ENCODE assay signal across 1 cellular context in the genomic region with DNA sequence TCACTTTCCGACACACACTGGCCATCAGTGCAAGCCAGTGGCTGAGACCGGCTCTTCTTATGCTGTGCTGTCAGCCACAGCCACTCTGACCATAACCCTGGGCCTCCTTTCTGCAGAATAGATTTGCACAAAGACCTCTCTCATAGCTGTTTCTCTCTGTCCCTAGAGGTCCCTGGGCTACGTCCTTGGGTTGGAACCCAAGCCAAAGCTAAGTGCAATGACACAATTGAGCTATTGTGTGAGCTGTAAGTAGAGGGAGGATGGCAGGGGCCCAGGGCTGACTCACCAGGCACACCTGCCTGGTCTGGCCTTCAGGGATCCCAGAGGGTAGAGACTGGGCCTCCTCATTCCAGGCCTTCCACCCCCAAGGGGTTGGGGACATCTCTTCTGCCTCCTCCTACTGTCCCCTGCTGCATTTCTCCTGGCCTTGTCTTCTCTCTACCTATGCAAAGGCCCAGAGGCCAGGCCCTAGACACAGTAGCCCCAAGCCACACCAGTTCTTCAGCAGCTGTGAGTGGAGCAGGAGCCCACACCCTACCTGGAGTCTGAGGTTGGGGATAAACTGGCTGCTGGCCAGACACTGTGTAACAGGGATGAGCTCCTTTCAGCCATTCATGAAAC.
TF ChIP-seq lines count a peak whose summit lies in the region.

No MANE protein-coding gene starts in this region.

TF ChIP-seq in HepG2, 621 proteins besides CTCF, POLR2A, EP300 and RAD21 (continued from another document and continues in another):
- TF ChIP-seq, protein P1, sequence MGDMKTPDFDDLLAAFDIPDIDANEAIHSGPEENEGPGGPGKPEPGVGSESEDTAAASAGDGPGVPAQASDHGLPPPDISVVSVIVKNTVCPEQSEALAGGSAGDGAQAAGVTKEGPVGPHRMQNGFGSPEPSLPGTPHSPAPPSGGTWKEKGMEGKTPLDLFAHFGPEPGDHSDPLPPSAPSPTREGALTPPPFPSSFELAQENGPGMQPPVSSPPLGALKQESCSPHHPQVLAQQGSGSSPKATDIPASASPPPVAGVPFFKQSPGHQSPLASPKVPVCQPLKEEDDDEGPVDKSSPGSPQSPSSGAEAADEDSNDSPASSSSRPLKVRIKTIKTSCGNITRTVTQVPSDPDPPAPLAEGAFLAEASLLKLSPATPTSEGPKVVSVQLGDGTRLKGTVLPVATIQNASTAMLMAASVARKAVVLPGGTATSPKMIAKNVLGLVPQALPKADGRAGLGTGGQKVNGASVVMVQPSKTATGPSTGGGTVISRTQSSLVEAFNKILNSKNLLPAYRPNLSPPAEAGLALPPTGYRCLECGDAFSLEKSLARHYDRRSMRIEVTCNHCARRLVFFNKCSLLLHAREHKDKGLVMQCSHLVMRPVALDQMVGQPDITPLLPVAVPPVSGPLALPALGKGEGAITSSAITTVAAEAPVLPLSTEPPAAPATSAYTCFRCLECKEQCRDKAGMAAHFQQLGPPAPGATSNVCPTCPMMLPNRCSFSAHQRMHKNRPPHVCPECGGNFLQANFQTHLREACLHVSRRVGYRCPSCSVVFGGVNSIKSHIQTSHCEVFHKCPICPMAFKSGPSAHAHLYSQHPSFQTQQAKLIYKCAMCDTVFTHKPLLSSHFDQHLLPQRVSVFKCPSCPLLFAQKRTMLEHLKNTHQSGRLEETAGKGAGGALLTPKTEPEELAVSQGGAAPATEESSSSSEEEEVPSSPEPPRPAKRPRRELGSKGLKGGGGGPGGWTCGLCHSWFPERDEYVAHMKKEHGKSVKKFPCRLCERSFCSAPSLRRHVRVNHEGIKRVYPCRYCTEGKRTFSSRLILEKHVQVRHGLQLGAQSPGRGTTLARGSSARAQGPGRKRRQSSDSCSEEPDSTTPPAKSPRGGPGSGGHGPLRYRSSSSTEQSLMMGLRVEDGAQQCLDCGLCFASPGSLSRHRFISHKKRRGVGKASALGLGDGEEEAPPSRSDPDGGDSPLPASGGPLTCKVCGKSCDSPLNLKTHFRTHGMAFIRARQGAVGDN (CRISPR knock-in tag; IDR thresholded peaks at IDR 0.05): peak; percentile 84
- TF ChIP-seq FOXM1 (CRISPR knock-in tag; IDR thresholded peaks at IDR 0.05) (no peak; the same call in 1 of the 2 replicates), KLF12 (CRISPR knock-in tag; IDR thresholded peaks at IDR 0.05; ENCODE audit: borderline replicate concordance) (no peak), ZNF382 (CRISPR knock-in tag; IDR thresholded peaks at IDR 0.05; ENCODE audit: borderline replicate concordance) (no peak), ADNP (CRISPR knock-in tag; IDR thresholded peaks at IDR 0.05) (peak; percentile 76; the same call in 1 of the 2 replicates), TCF7 (IDR thresholded peaks at IDR 0.05; ENCODE audit: low read depth) (no peak), FOXK1 (CRISPR knock-in tag; IDR thresholded peaks at IDR 0.05; ENCODE audit: borderline replicate concordance, low read depth) (no peak), MIER3 (CRISPR knock-in tag; IDR thresholded peaks at IDR 0.05; ENCODE audit: borderline replicate concordance) (peak; percentile 91; the same call in 1 of the 2 replicates), TSC22D2 (CRISPR knock-in tag; IDR thresholded peaks at IDR 0.05; ENCODE audit: borderline replicate concordance) (no peak; the same call in 1 of the 2 replicates), BRCA1 (CRISPR knock-in tag; IDR thresholded peaks at IDR 0.05) (no peak), RFX5 (IDR thresholded peaks at IDR 0.05; ENCODE audit: low read depth, low read length) (no peak), HOXD1 (CRISPR knock-in tag; IDR thresholded peaks at IDR 0.05) (no peak), JDP2 (CRISPR knock-in tag; IDR thresholded peaks at IDR 0.05; ENCODE audit: borderline replicate concordance) (no peak), KDM3A (CRISPR knock-in tag; IDR thresholded peaks at IDR 0.05; ENCODE audit: low read depth) (peak; percentile 82), RORA (CRISPR knock-in tag; IDR thresholded peaks at IDR 0.05) (no peak), HES4 (CRISPR knock-in tag; IDR thresholded peaks at IDR 0.05; ENCODE audit: borderline replicate concordance) (no peak), TBL1XR1 (IDR thresholded peaks at IDR 0.05; ENCODE audit: borderline replicate concordance, low read length, partially characterized antibody) (no peak), ZFP82 (CRISPR knock-in tag; IDR thresholded peaks at IDR 0.05; ENCODE audit: borderline replicate concordance) (no peak), ZNF160 (CRISPR knock-in tag; IDR thresholded peaks at IDR 0.05) (no peak)
- TF ChIP-seq, protein P2, sequence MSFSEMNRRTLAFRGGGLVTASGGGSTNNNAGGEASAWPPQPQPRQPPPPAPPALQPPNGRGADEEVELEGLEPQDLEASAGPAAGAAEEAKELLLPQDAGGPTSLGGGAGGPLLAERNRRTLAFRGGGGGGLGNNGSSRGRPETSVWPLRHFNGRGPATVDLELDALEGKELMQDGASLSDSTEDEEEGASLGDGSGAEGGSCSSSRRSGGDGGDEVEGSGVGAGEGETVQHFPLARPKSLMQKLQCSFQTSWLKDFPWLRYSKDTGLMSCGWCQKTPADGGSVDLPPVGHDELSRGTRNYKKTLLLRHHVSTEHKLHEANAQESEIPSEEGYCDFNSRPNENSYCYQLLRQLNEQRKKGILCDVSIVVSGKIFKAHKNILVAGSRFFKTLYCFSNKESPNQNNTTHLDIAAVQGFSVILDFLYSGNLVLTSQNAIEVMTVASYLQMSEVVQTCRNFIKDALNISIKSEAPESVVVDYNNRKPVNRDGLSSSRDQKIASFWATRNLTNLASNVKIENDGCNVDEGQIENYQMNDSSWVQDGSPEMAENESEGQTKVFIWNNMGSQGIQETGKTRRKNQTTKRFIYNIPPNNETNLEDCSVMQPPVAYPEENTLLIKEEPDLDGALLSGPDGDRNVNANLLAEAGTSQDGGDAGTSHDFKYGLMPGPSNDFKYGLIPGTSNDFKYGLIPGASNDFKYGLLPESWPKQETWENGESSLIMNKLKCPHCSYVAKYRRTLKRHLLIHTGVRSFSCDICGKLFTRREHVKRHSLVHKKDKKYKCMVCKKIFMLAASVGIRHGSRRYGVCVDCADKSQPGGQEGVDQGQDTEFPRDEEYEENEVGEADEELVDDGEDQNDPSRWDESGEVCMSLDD (CRISPR knock-in tag; IDR thresholded peaks at IDR 0.05; ENCODE audit: borderline replicate concordance): peak; percentile 35; the same call in 1 of the 2 replicates
- TF ChIP-seq, protein P3, sequence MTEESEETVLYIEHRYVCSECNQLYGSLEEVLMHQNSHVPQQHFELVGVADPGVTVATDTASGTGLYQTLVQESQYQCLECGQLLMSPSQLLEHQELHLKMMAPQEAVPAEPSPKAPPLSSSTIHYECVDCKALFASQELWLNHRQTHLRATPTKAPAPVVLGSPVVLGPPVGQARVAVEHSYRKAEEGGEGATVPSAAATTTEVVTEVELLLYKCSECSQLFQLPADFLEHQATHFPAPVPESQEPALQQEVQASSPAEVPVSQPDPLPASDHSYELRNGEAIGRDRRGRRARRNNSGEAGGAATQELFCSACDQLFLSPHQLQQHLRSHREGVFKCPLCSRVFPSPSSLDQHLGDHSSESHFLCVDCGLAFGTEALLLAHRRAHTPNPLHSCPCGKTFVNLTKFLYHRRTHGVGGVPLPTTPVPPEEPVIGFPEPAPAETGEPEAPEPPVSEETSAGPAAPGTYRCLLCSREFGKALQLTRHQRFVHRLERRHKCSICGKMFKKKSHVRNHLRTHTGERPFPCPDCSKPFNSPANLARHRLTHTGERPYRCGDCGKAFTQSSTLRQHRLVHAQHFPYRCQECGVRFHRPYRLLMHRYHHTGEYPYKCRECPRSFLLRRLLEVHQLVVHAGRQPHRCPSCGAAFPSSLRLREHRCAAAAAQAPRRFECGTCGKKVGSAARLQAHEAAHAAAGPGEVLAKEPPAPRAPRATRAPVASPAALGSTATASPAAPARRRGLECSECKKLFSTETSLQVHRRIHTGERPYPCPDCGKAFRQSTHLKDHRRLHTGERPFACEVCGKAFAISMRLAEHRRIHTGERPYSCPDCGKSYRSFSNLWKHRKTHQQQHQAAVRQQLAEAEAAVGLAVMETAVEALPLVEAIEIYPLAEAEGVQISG (CRISPR knock-in tag; IDR thresholded peaks at IDR 0.05): peak; percentile 72
- TF ChIP-seq, protein P4, sequence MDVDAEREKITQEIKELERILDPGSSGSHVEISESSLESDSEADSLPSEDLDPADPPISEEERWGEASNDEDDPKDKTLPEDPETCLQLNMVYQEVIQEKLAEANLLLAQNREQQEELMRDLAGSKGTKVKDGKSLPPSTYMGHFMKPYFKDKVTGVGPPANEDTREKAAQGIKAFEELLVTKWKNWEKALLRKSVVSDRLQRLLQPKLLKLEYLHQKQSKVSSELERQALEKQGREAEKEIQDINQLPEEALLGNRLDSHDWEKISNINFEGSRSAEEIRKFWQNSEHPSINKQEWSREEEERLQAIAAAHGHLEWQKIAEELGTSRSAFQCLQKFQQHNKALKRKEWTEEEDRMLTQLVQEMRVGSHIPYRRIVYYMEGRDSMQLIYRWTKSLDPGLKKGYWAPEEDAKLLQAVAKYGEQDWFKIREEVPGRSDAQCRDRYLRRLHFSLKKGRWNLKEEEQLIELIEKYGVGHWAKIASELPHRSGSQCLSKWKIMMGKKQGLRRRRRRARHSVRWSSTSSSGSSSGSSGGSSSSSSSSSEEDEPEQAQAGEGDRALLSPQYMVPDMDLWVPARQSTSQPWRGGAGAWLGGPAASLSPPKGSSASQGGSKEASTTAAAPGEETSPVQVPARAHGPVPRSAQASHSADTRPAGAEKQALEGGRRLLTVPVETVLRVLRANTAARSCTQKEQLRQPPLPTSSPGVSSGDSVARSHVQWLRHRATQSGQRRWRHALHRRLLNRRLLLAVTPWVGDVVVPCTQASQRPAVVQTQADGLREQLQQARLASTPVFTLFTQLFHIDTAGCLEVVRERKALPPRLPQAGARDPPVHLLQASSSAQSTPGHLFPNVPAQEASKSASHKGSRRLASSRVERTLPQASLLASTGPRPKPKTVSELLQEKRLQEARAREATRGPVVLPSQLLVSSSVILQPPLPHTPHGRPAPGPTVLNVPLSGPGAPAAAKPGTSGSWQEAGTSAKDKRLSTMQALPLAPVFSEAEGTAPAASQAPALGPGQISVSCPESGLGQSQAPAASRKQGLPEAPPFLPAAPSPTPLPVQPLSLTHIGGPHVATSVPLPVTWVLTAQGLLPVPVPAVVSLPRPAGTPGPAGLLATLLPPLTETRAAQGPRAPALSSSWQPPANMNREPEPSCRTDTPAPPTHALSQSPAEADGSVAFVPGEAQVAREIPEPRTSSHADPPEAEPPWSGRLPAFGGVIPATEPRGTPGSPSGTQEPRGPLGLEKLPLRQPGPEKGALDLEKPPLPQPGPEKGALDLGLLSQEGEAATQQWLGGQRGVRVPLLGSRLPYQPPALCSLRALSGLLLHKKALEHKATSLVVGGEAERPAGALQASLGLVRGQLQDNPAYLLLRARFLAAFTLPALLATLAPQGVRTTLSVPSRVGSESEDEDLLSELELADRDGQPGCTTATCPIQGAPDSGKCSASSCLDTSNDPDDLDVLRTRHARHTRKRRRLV (CRISPR knock-in tag; IDR thresholded peaks at IDR 0.05): 0 out of 2 replicates have a peak, but pooled peaks have one; percentile 70
- TF ChIP-seq, protein P5, sequence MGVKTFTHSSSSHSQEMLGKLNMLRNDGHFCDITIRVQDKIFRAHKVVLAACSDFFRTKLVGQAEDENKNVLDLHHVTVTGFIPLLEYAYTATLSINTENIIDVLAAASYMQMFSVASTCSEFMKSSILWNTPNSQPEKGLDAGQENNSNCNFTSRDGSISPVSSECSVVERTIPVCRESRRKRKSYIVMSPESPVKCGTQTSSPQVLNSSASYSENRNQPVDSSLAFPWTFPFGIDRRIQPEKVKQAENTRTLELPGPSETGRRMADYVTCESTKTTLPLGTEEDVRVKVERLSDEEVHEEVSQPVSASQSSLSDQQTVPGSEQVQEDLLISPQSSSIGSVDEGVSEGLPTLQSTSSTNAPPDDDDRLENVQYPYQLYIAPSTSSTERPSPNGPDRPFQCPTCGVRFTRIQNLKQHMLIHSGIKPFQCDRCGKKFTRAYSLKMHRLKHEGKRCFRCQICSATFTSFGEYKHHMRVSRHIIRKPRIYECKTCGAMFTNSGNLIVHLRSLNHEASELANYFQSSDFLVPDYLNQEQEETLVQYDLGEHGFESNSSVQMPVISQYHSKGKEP (CRISPR knock-in tag; IDR thresholded peaks at IDR 0.05): no peak
- TF ChIP-seq, protein P6, sequence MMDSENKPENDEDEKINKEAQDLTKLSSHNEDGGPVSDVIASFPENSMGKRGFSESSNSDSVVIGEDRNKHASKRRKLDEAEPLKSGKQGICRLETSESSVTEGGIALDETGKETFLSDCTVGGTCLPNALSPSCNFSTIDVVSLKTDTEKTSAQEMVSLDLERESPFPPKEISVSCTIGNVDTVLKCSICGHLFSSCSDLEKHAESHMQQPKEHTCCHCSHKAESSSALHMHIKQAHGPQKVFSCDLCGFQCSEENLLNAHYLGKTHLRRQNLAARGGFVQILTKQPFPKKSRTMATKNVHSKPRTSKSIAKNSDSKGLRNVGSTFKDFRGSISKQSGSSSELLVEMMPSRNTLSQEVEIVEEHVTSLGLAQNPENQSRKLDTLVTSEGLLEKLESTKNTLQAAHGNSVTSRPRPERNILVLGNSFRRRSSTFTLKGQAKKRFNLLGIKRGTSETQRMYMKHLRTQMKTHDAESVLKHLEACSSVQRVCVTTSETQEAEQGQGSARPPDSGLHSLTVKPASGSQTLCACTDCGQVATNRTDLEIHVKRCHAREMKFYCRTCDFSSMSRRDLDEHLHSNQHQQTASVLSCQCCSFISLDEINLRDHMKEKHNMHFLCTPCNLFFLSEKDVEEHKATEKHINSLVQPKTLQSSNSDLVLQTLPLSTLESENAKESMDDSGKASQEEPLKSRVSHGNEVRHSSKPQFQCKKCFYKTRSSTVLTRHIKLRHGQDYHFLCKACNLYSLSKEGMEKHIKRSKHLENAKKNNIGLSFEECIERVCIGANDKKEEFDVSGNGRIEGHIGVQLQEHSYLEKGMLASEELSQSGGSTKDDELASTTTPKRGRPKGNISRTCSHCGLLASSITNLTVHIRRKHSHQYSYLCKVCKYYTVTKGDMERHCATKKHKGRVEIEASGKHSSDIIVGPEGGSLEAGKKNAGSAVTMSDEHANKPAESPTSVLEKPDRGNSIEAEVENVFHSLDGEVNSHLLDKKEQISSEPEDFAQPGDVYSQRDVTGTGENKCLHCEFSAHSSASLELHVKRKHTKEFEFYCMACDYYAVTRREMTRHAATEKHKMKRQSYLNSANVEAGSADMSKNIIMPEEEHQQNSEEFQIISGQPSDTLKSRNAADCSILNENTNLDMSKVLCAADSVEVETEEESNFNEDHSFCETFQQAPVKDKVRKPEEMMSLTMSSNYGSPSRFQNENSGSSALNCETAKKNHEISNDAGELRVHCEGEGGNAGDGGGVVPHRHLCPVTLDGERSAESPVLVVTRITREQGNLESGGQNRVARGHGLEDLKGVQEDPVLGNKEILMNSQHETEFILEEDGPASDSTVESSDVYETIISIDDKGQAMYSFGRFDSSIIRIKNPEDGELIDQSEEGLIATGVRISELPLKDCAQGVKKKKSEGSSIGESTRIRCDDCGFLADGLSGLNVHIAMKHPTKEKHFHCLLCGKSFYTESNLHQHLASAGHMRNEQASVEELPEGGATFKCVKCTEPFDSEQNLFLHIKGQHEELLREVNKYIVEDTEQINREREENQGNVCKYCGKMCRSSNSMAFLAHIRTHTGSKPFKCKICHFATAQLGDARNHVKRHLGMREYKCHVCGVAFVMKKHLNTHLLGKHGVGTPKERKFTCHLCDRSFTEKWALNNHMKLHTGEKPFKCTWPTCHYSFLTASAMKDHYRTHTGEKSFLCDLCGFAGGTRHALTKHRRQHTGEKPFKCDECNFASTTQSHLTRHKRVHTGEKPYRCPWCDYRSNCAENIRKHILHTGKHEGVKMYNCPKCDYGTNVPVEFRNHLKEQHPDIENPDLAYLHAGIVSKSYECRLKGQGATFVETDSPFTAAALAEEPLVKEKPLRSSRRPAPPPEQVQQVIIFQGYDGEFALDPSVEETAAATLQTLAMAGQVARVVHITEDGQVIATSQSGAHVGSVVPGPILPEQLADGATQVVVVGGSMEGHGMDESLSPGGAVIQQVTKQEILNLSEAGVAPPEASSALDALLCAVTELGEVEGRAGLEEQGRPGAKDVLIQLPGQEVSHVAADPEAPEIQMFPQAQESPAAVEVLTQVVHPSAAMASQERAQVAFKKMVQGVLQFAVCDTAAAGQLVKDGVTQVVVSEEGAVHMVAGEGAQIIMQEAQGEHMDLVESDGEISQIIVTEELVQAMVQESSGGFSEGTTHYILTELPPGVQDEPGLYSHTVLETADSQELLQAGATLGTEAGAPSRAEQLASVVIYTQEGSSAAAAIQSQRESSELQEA (CRISPR knock-in tag; IDR thresholded peaks at IDR 0.05; ENCODE audit: not compliant biosample characterization): no peak
